1 cellular context compared by ENCODE assay signal in genomic region chr11:67631427-67631826, GRCh38.
TF ChIP-seq lines count a peak whose summit lies in the region.

No MANE protein-coding gene starts in this region.

TF ChIP-seq in IMR-90, 13 proteins besides CTCF, POLR2A, EP300 and RAD21 (continued from another document):
- TF ChIP-seq CHD1 (IDR thresholded peaks at IDR 0.05; ENCODE audit: low read depth, low read length) (no peak), CEBPB (IDR thresholded peaks at IDR 0.05; ENCODE audit: low read depth, low read length) (no peak)
